In the genomic region with DNA sequence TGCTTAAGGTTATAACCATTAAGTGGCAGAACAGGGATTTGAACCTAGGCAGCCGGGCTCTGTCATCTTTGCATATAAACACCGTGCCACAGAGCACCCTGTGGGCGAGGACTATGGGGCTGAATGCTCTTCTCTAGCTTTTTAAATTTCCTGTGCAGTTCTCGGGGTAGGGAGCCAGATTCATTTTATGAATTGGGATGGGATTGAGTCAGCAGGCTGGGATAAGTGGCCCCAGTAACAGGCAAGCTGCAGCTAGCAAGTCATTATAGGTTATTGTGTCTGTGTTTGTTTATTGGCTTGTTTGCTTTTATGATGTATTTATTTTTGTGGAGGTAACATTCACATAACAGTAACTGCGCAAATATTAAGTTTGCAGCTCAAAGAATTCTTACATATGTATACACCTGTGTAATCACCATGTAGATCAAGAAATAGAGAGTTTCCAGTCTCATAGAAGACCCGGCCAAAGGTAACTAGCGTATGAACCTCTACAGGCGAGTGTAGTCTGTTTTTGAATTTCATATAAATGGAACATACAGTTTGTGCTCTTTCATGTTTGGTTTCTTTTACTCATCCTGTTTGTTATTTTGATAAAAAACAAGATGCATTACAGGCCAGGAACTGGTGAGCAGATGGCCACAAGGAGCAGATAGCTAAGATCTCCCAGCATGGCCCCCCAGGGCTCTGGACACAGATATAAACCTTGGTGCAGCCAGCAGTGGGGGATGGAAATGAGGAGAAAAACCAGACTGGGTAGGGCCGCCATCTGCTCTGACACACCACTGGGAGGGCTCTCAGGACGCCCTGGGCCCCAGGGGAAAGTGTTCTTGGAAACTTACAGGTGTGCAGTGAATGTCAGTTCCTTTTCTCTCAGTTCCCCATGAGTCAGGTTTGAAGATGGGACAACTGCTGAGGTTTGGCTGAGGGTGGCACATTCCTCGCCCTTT, we compare ENCODE assay signal across 12 cellular contexts. TPM values are rescaled to one million over a fixed set of nuclear protein-coding genes. Genes with fewer than 3 reads are reported as not detected.
DNase-seq lines count a peak whose midpoint lies in the region; ATAC-seq and TF ChIP-seq lines count a peak whose summit lies in the region.
"Had no signal": no experiment of that assay in that cellular context is flagged by ENCODE, and none has a peak within 500 bp of the region (broad histone marks: within the 10 kb centered on the region; RNA-seq: fewer than 3 reads in every experiment).

No MANE protein-coding gene starts in this region.

- BruUV-seq in OCI-LY7 (replicated peaks; lab: Mats Ljungman, UMichigan) = no TSS peak

- no peak overlapping the region for H2BK120ac ChIP-seq in neuronal stem cell (ENCODE audit: low read depth, low read length)

- H3K36me3 ChIP-seq in KMS-11 (ENCODE audit: insufficient read depth) (no peaks in the 10 kb centered on the region), OCI-LY7 (ENCODE audit: insufficient read depth, low read length) (no peaks in the 10 kb centered on the region), neuronal stem cell (replicated peaks in 1 of 2; ENCODE audit: control insufficient read depth in 2 of 2, insufficient read depth in 2 of 2, low read length in 2 of 2) (no peaks in the 10 kb centered on the region)

- ATAC-seq in GM19023 (IDR thresholded peaks at IDR 0.05; ENCODE audit: unreplicated experiment) (peak; percentile 63), HG02885 (IDR thresholded peaks at IDR 0.05; ENCODE audit: poor library complexity, unreplicated experiment) (no peak)

- H3K27ac ChIP-seq in KMS-11 (no peak overlapping the region), OCI-LY7 (ENCODE audit: low read depth, low read length, poor library complexity, severe bottlenecking) (peak overlapping the region; percentile 52), neuronal stem cell (replicated peaks; ENCODE audit: low read length) (no peak overlapping the region)

- no peak overlapping the region for H3K4ac ChIP-seq in neuronal stem cell (ENCODE audit: low read length)

- H3K4me2 ChIP-seq in KMS-11 (peak overlapping the region; percentile 18; the same call in 1 of the 2 replicates), OCI-LY7 (ENCODE audit: low read length) (peak overlapping the region; percentile 64), neuronal stem cell (ENCODE audit: insufficient read depth, low read length, poor library complexity, severe bottlenecking) (no peak overlapping the region)

- no peak overlapping the region for H2BK15ac ChIP-seq in neuronal stem cell (ENCODE audit: low read length)

- H3K4me1 ChIP-seq in KMS-11 (ENCODE audit: low read depth, poor library complexity, severe bottlenecking) (peaks cover 7% of the 10 kb centered on the region), OCI-LY7 (ENCODE audit: insufficient read depth, low read length, poor library complexity, severe bottlenecking) (peaks cover 26% of the 10 kb centered on the region), neuronal stem cell (ENCODE audit: control insufficient read depth in 2 of 2, insufficient read depth in 1 of 2, low read depth in 1 of 2, low read length in 2 of 2) (no peaks in the 10 kb centered on the region)

- no peaks in the 10 kb centered on the region for H3K79me1 ChIP-seq in neuronal stem cell (ENCODE audit: low read depth, low read length)

- intact Hi-C loops in OCI-LY7 (cut with micrococcal nuclease; ENCODE audit: unreplicated experiment) = no loop called here
- intact Hi-C loops in posterior vena cava (cut with DNase I) = no loop called here

- DNase-seq in OCI-LY7 (ENCODE audit: low spot score) = peak; percentile 85
- DNase-seq in neuronal stem cell (ENCODE audit: low spot score) = no peak
- DNase-seq in posterior vena cava (ENCODE audit: low spot score) = no peak
- no peak for DNase-seq in GM10248 (ENCODE audit: extremely low spot score)
- DNase-seq: activated CD8-positive, alpha-beta memory T cell treated with anti-CD3 and anti-CD28 coated beads, Interleukin-2, amount 50 U/mL, for 4 hours; DMS79; nucleus accumbens; stimulated activated CD4-positive, alpha-beta T cell treated with anti-CD3 and anti-CD28 coated beads, Interleukin-2, amount 100 ng/mL, for 24 hours; stimulated activated naive CD4-positive, alpha-beta T cell treated with Interleukin-2 at 50 U/mL for 16 hours had no signal

- WGBS in neuronal stem cell (ENCODE audit: extremely low coverage in 2 of 2, insufficient read length in 2 of 2, insufficient replicate concordance in 1 of 2), 2 donors = no CpG with 5 or more reads among the region's 11 CpGs

- H2BK12ac ChIP-seq in neuronal stem cell (ENCODE audit: low read length) = no peak overlapping the region

- POLR2A ChIA-PET in OCI-LY7 (lab: Charles Lee) = interaction anchor here (0.8 to 1.5 kb wide), 4 partner anchors 9 to 59 kb away, joined by 3 to 4 read pairs (median 3); no protein-coding TSS in a partner anchor
- POLR2A ChIA-PET in GM10248 (lab: Yijun Ruan, JAX) = no interaction called here

- H3K9me3 ChIP-seq in OCI-LY7 (ENCODE audit: low read length) (no peaks in the 10 kb centered on the region), neuronal stem cell (replicated peaks in 1 of 2; ENCODE audit: control insufficient read depth in 2 of 2, insufficient read depth in 1 of 2, low read depth in 1 of 2, low read length in 2 of 2) (no peaks in the 10 kb centered on the region)

- no peak overlapping the region for H2AK5ac ChIP-seq in neuronal stem cell (ENCODE audit: low read depth, low read length)

- H3K9me2 ChIP-seq in OCI-LY7 (ENCODE audit: insufficient read depth, low read length) = no peaks in the 10 kb centered on the region

- CTCF ChIA-PET in OCI-LY7 (lab: Charles Lee; ENCODE audit: unreplicated experiment) (interaction anchor here (1.3 kb wide), 1 partner anchor 43 kb away, joined by 4 read pairs; no protein-coding TSS in a partner anchor), GM10248 (lab: Yijun Ruan, JAX) (interaction anchor here (0.9 to 1.6 kb wide), 6 partner anchors 9 to 163 kb away, joined by 3 to 8 read pairs (median 4); no protein-coding TSS in a partner anchor)

- H3K79me2 ChIP-seq in KMS-11 (ENCODE audit: insufficient read depth, low read depth) (no peaks in the 10 kb centered on the region), OCI-LY7 (ENCODE audit: insufficient read depth, low read depth, low read length) (no peaks in the 10 kb centered on the region)

- no peak overlapping the region for H3K14ac ChIP-seq in neuronal stem cell (ENCODE audit: low read length)

- no peak overlapping the region for H3K4me3 ChIP-seq in KMS-11 (IDR thresholded peaks at IDR 0.05; ENCODE audit: insufficient read depth, low read depth, low read length)
- peak overlapping the region; percentile 20 for H3K4me3 ChIP-seq in OCI-LY7 (ENCODE audit: low read depth, low read length, poor library complexity, severe bottlenecking)
- H3K4me3 ChIP-seq in neuronal stem cell (ENCODE audit: low read length in 2 of 2) = no peak overlapping the region

- H3K18ac ChIP-seq in neuronal stem cell (ENCODE audit: low read length) = no peak overlapping the region

- no peaks in the 10 kb centered on the region for H3K27me3 ChIP-seq in KMS-11 (ENCODE audit: insufficient read depth, low read depth)
- H3K27me3 ChIP-seq in neuronal stem cell (ENCODE audit: control insufficient read depth in 3 of 3, insufficient read depth in 3 of 3, low read depth in 1 of 3, low read length in 3 of 3) = no peaks in the 10 kb centered on the region

- no peaks in the 10 kb centered on the region for H4K20me1 ChIP-seq in KMS-11 (ENCODE audit: insufficient read depth)
- H4K20me1 ChIP-seq in OCI-LY7 (ENCODE audit: insufficient read depth, low read length) = no peaks in the 10 kb centered on the region

- H4K91ac ChIP-seq in neuronal stem cell (ENCODE audit: low read depth, low read length, poor library complexity) = no peak overlapping the region

- H3K23ac ChIP-seq in neuronal stem cell (ENCODE audit: low read depth, low read length, poor library complexity) = no peak overlapping the region

- TF ChIP-seq CTCF in KMS-11 (conservative IDR thresholded peaks at IDR 0.05; ENCODE audit: low read depth, low read length) (no peak), OCI-LY7 (conservative IDR thresholded peaks at IDR 0.05; ENCODE audit: low read length) (no peak), GM10248 (IDR thresholded peaks at IDR 0.05; ENCODE audit: control extremely low read depth, extremely low read depth, low read depth, missing control alignments) (no peak)

- H2AFZ ChIP-seq in KMS-11 (ENCODE audit: low read depth) (no peak overlapping the region), OCI-LY7 (ENCODE audit: low read length) (peak overlapping the region; percentile 78), neuronal stem cell (ENCODE audit: low read length) (no peak overlapping the region)

- peak overlapping the region; percentile 4 for H2BK5ac ChIP-seq in neuronal stem cell (ENCODE audit: low read length)

- H3K9ac ChIP-seq in KMS-11 (no peak overlapping the region), neuronal stem cell (ENCODE audit: low read depth, low read length, poor library complexity) (no peak overlapping the region)

- no peak overlapping the region for H4K8ac ChIP-seq in neuronal stem cell (ENCODE audit: low read depth, low read length)

RNA-seq across cellular contexts. Expression of a gene that starts 49.2 kb away (rescaled TPM):
- 0.26 and 1.9 TPM in 2 replicates for total RNA-seq in OCI-LY7 (2014; rRNA removed; shearing (Covaris generic))
- total RNA-seq in OCI-LY7 (2022) = 0.96 and 1.9 TPM in 2 replicates
- polyA plus RNA-seq in neuronal stem cell (2013, experiment 1 of 2) = 0.42 TPM
- polyA plus RNA-seq in neuronal stem cell (2013, experiment 2 of 2) = 0.28 TPM
- total RNA-seq in posterior vena cava = 10 to 100 TPM in 1 of 2 donors, 1 to 10 TPM in 1; 9.7 to 10.4 TPM
